In the genomic region with DNA sequence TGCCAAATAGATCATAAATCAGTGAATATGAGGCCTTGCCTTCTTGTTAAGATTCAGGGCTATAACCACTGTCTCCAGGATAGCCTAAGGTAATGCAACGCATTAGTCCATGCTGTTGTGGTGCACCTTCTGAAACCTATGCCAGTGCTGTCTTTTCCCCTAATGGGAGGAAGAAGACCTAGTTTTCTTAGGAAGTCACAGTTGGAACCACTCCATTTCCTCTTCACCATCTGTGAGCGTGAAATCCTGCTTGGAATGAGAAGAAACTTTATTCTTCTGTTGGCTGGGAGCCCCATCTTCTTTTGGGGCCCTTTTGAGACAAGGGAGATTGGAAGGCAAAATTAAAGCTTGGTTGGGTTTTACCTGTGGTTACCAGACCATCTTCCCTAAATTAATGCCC, we compare ENCODE assay signal across 27 cellular contexts. TPM values are rescaled to one million over a fixed set of nuclear protein-coding genes. Genes with fewer than 3 reads are reported as not detected.
DNase-seq lines count a peak whose midpoint lies in the region; ATAC-seq, FAIRE-seq and TF ChIP-seq lines count a peak whose summit lies in the region.
"Had no signal": no experiment of that assay in that cellular context is flagged by ENCODE, and none has a peak within 500 bp of the region (broad histone marks: within the 10 kb centered on the region; RNA-seq: fewer than 3 reads in every experiment).

No MANE protein-coding gene starts in this region.

- H3K4me2 ChIP-seq in GM23338 = no peak overlapping the region
- H3K4me2 ChIP-seq: BLaER1 had no signal

- no peaks in the 10 kb centered on the region for H3K36me3 Mint-ChIP-seq in GM23338 (ENCODE audit: low read depth)
- H3K36me3 Mint-ChIP-seq in nephron (ENCODE audit: low read depth) = no peaks in the 10 kb centered on the region
- H3K36me3 Mint-ChIP-seq: CD14-positive monocyte; CD4-positive, alpha-beta memory T cell; CD4-positive, CD25-positive, alpha-beta regulatory T cell; CD8-positive, alpha-beta memory T cell had no signal

- no peaks in the 10 kb centered on the region for H3K9me2 ChIP-seq in GM23338 (ENCODE audit: insufficient read depth)

- no peaks in the 10 kb centered on the region for H3K79me2 ChIP-seq in GM23338 (replicated peaks; ENCODE audit: insufficient read depth)

- H3K27ac Mint-ChIP-seq in GM23338 = no peak overlapping the region
- H3K27ac Mint-ChIP-seq in nephron = peak overlapping the region in 2 of 3 experiments; percentile 29
- H3K27ac Mint-ChIP-seq: CD4-positive, alpha-beta memory T cell; CD4-positive, CD25-positive, alpha-beta regulatory T cell; CD8-positive, alpha-beta memory T cell had no signal

- CTCF ChIA-PET in HEK293T (lab: Yijun Ruan, JAX) = interaction anchor here (0.7 kb wide), 1 partner anchor 197 kb away, joined by 3 read pairs; no protein-coding TSS in a partner anchor

- H3K4me1 ChIP-seq in GM23338 (ENCODE audit: insufficient read depth) = no peaks in the 10 kb centered on the region
- H3K4me1 ChIP-seq: BE2C, BLaER1, Caco-2 had no signal

- no peak overlapping the region for H3K4me3 ChIP-seq in GM23338
- H3K4me3 ChIP-seq: BLaER1 had no signal

- H3K36me3 ChIP-seq in GM23338 (ENCODE audit: insufficient read depth) = no peaks in the 10 kb centered on the region
- H3K36me3 ChIP-seq: BE2C, BLaER1 had no signal

- H3K27me3 Mint-ChIP-seq in GM23338 (ENCODE audit: insufficient read depth, low read depth, poor library complexity) (peaks cover 1% of the 10 kb centered on the region), nephron (ENCODE audit: low read depth) (peaks cover 4% of the 10 kb centered on the region)

- FAIRE-seq in D721Med (lab: Jason Lieb, UNC) = no peak
- FAIRE-seq: A204.1, G401.6, GM12891 had no signal

- H2AFZ ChIP-seq in GM23338 = peak overlapping the region; percentile 32; the same call in 1 of the 2 replicates

- H4K20me1 ChIP-seq in GM23338 (replicated peaks; ENCODE audit: insufficient read depth) = no peaks in the 10 kb centered on the region
- H4K20me1 ChIP-seq: BLaER1 had no signal

- no peaks in the 10 kb centered on the region; the same call in 2 of the 3 replicates for H3K9me3 Mint-ChIP-seq in GM23338
- H3K9me3 Mint-ChIP-seq in nephron = no peaks in the 10 kb centered on the region

- no peak for TF ChIP-seq CTCF in GM23338 (conservative IDR thresholded peaks at IDR 0.05; ENCODE audit: low read depth in 2 of 2)
- no peak for TF ChIP-seq CTCF in nephron (IDR thresholded peaks at IDR 0.05; ENCODE audit: unreplicated experiment in 3 of 3)
- TF ChIP-seq CTCF in D721Med (IDR thresholded peaks at IDR 0.05; ENCODE audit: insufficient read depth, missing control alignments) = no peak

- H3K27ac ChIP-seq in GM23338 (ENCODE audit: low read depth) = no peak overlapping the region
- H3K27ac ChIP-seq: BLaER1 had no signal

- DNase-seq in GM23338 (ENCODE audit: low spot score) (no peak), cerebellar cortex (ENCODE audit: low spot score) (peak; percentile 66), D721Med (ENCODE audit: insufficient read length, low spot score) (no peak), NCI-H187 treated with DMSO at 0.1 percent for 48 hours (lab: John Stamatoyannopoulos, UW) (no peak), HEK293T (ENCODE audit: extremely low spot score) (no peak)
- DNase-seq: 8988T; ACHN; BE2C; Caco-2; Calu3; CD4-positive, alpha-beta memory T cell; CD4-positive, CD25-positive, alpha-beta regulatory T cell; CD8-positive, alpha-beta memory T cell; DMS 273 treated with DMSO at 0.1 percent for 48 hours; DMS153; DMS53; DMS79; DND-41; EL; GF-D8 had no signal

- no peak for ATAC-seq in GM23338

- H3K4me1 Mint-ChIP-seq in GM23338 (no peaks in the 10 kb centered on the region), nephron (peaks cover 7% of the 10 kb centered on the region)
- H3K4me1 Mint-ChIP-seq: CD4-positive, alpha-beta memory T cell; CD4-positive, CD25-positive, alpha-beta regulatory T cell; CD8-positive, alpha-beta memory T cell had no signal

- H3K27me3 ChIP-seq in GM23338 (ENCODE audit: insufficient read depth) = no peaks in the 10 kb centered on the region
- H3K27me3 ChIP-seq: BE2C, BLaER1 had no signal

- H3K4me3 Mint-ChIP-seq in GM23338 (no peak overlapping the region), nephron (no peak overlapping the region)
- H3K4me3 Mint-ChIP-seq: CD14-positive monocyte; CD4-positive, alpha-beta memory T cell; CD4-positive, CD25-positive, alpha-beta regulatory T cell; CD8-positive, alpha-beta memory T cell had no signal

- H3F3A ChIP-seq in GM23338 (replicated peaks; ENCODE audit: low read depth) = no peaks in the 10 kb centered on the region

- POLR2A ChIA-PET in HEK293T (lab: Yijun Ruan, JAX) = no interaction called here

TF ChIP-seq in GM23338, 12 proteins besides CTCF, POLR2A, EP300 and RAD21 (continues in another document):
- TF ChIP-seq, protein P1, sequence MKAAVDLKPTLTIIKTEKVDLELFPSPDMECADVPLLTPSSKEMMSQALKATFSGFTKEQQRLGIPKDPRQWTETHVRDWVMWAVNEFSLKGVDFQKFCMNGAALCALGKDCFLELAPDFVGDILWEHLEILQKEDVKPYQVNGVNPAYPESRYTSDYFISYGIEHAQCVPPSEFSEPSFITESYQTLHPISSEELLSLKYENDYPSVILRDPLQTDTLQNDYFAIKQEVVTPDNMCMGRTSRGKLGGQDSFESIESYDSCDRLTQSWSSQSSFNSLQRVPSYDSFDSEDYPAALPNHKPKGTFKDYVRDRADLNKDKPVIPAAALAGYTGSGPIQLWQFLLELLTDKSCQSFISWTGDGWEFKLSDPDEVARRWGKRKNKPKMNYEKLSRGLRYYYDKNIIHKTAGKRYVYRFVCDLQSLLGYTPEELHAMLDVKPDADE (IDR thresholded peaks at IDR 0.05) = no peak

TF ChIP-seq in HEK293T, 16 proteins besides CTCF, POLR2A, EP300 and RAD21:
- TF ChIP-seq LEF1 (IDR thresholded peaks at IDR 0.05; ENCODE audit: borderline replicate concordance) = no peak
- TF ChIP-seq FOXA1 (IDR thresholded peaks at IDR 0.05) = no peak
- no peak for TF ChIP-seq ELF4 (IDR thresholded peaks at IDR 0.05)
- TF ChIP-seq FOXK2 (IDR thresholded peaks at IDR 0.05) = no peak
- no peak for TF ChIP-seq SP1 (IDR thresholded peaks at IDR 0.05)
- TF ChIP-seq PKNOX1 (IDR thresholded peaks at IDR 0.05) = no peak
- no peak for TF ChIP-seq TARDBP (IDR thresholded peaks at IDR 0.05)
- no peak for TF ChIP-seq NFRKB (IDR thresholded peaks at IDR 0.05)
- no peak for TF ChIP-seq ZNF384 (IDR thresholded peaks at IDR 0.05)
- no peak for TF ChIP-seq BHLHE40 (IDR thresholded peaks at IDR 0.05; ENCODE audit: borderline replicate concordance)
- no peak for TF ChIP-seq CTBP1 (IDR thresholded peaks at IDR 0.05; ENCODE audit: borderline replicate concordance)
- TF ChIP-seq HDGF (IDR thresholded peaks at IDR 0.05; ENCODE audit: borderline replicate concordance) = no peak
- TF ChIP-seq FOXM1 (IDR thresholded peaks at IDR 0.05; ENCODE audit: borderline replicate concordance) = no peak
- TF ChIP-seq ARNT (IDR thresholded peaks at IDR 0.05) = no peak
- TF ChIP-seq L3MBTL2 (conservative IDR thresholded peaks at IDR 0.05) = no peak

RNA-seq across cellular contexts. Expression of gene SLC7A14, which starts 25.9 kb away (rescaled TPM):
- total RNA-seq in GM23338 (2014; rRNA removed; shearing (Covaris generic)) = 0.49 and 0.58 TPM in 2 replicates
- polyA plus RNA-seq in GM23338 (2016; fragmentation: Nextera tagmentation; extraction: Ambion mirVana) = 0.49 and 0.82 TPM in 2 replicates
- total RNA-seq: A673; Caco-2; Calu3; CD4-positive, alpha-beta memory T cell; CD4-positive, CD25-positive, alpha-beta regulatory T cell; CD8-positive, alpha-beta memory T cell had no signal
- polyA plus RNA-seq: CD14-positive monocyte; CD4-positive, alpha-beta memory T cell; CD4-positive, CD25-positive, alpha-beta regulatory T cell; CD8-positive, alpha-beta memory T cell had no signal
